ENCODE assay signal across 32 cellular contexts in the genomic region with DNA sequence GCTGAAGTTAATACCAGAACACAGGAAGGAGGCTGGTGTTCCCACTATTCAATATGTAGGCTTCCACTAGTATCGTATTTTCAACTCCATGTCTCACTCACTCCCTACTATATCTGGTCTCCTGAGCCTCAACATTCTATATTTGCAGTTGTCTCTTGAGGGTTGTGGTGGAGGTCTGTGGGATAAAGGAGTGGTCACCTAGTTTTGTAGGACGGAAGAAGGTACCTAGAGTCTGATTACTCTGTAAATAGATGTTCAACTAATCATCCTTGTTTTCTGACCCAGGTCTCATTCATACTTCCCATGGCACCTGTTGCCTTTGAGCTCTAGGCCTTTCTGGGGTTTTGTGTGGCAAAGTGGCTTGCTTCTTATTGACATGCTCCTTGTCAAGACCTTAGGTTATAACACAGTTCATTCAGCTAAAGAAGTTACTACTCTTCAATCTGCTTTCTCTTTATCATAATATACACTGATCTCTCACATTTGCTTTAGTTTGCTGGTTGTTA. TPM values are rescaled to one million over a fixed set of nuclear protein-coding genes. Genes with fewer than 3 reads are reported as not detected.
"Had no signal": no experiment of that assay in that cellular context is flagged by ENCODE, and none has a peak within 500 bp of the region (broad histone marks: within the 10 kb centered on the region; RNA-seq: fewer than 3 reads in every experiment).

No MANE protein-coding gene starts in this region.

- H3K27ac ChIP-seq: ascending aorta, breast epithelium, colonic mucosa, foreskin keratinocyte, gastrocnemius medialis, heart right ventricle had no signal

- ATAC-seq: activated CD4-positive, alpha-beta T cell treated with anti-CD3 and anti-CD28 coated beads for 36 hours; activated CD8-positive, alpha-beta memory T cell treated with anti-CD3 and anti-CD28 coated beads, Interleukin-2, amount 10 ng/mL, durations not matched to agents 7 days and 5 days; activated CD8-positive, alpha-beta T cell treated with anti-CD3 and anti-CD28 coated beads, Interleukin-2, amount 10 ng/mL, durations not matched to agents 7 days and 5 days; activated naive CD4-positive, alpha-beta T cell treated with anti-CD3 and anti-CD28 coated beads, Interleukin-2, amount 50 U/mL, for 72 hours; activated T-cell treated with anti-CD3 and anti-CD28 coated beads, Interleukin-2, amount 50 U/mL, for 72 hours; esophagus mucosa; foreskin keratinocyte; gastrocnemius medialis; heart right ventricle had no signal

- H3K4me3 Mint-ChIP-seq: activated CD4-positive, alpha-beta memory T cell treated with anti-CD3 and anti-CD28 coated beads for 36 hours; activated CD4-positive, alpha-beta T cell treated with anti-CD3 and anti-CD28 coated beads for 36 hours; activated CD4-positive, alpha-beta T cell treated with anti-CD3 and anti-CD28 coated beads, Interleukin-2, amount 10 ng/mL, durations not matched to agents 24 days and 14 days; activated CD8-positive, alpha-beta memory T cell treated with anti-CD3 and anti-CD28 coated beads, Interleukin-2, amount 10 ng/mL, durations not matched to agents 7 days and 5 days; activated CD8-positive, alpha-beta T cell treated with anti-CD3 and anti-CD28 coated beads, Interleukin-2, amount 10 ng/mL, durations not matched to agents 7 days and 5 days; activated naive CD4-positive, alpha-beta T cell treated with anti-CD3 and anti-CD28 coated beads, Interleukin-2, amount 10 ng/mL, durations not matched to agents 7 days and 5 days; activated naive CD8-positive, alpha-beta T cell treated with anti-CD3 and anti-CD28 coated beads, Interleukin-2, amount 10 ng/mL, durations not matched to agents 7 days and 5 days; activated T-cell treated with anti-CD3 and anti-CD28 coated beads, Interleukin-2, amount 50 U/mL, for 72 hours; brain had no signal

- H3K27me3 ChIP-seq: ascending aorta, breast epithelium, colonic mucosa, foreskin keratinocyte, gastrocnemius medialis, heart right ventricle had no signal

- DNase-seq: activated CD4-positive, alpha-beta memory T cell treated with anti-CD3 and anti-CD28 coated beads for 36 hours; activated CD4-positive, alpha-beta T cell treated with anti-CD3 and anti-CD28 coated beads for 36 hours; activated CD4-positive, alpha-beta T cell treated with anti-CD3 and anti-CD28 coated beads, Interleukin-2, amount 10 ng/mL, durations not matched to agents 24 days and 14 days; activated CD4-positive, CD25-positive, alpha-beta regulatory T cell; activated CD4-positive, CD25-positive, alpha-beta regulatory T cell treated with anti-CD3 and anti-CD28 coated beads, Interleukin-2, amount 50 U/mL, for 72 hours; activated CD8-positive, alpha-beta memory T cell treated with anti-CD3 and anti-CD28 coated beads, Interleukin-2, amount 10 ng/mL, durations not matched to agents 7 days and 5 days; activated CD8-positive, alpha-beta memory T cell treated with anti-CD3 and anti-CD28 coated beads, Interleukin-2, amount 50 U/mL, for 4 hours; activated CD8-positive, alpha-beta T cell treated with anti-CD3 and anti-CD28 coated beads, Interleukin-2, amount 10 ng/mL, durations not matched to agents 7 days and 5 days; activated gamma-delta T cell; activated naive CD4-positive, alpha-beta T cell; activated naive CD4-positive, alpha-beta T cell treated with anti-CD3 and anti-CD28 coated beads, Interleukin-2, amount 10 ng/mL, durations not matched to agents 7 days and 5 days; activated naive CD8-positive, alpha-beta T cell treated with anti-CD3 and anti-CD28 coated beads, Interleukin-2, amount 10 ng/mL, durations not matched to agents 7 days and 5 days; activated T-cell treated with anti-CD3 and anti-CD28 coated beads, Interleukin-2, amount 50 U/mL, for 1 hour; activated T-cell treated with anti-CD3 and anti-CD28 coated beads, Interleukin-2, amount 50 U/mL, for 72 hours; cerebellar nuclear complex; colonic mucosa; effector CD8-positive, alpha-beta T cell; foreskin keratinocyte; gastrocnemius medialis; heart right ventricle; SW 1271; T-helper 1 cell; T-helper 2 cell had no signal

- H3K36me3 ChIP-seq: breast epithelium, colonic mucosa, gastrocnemius medialis had no signal

- H3K27me3 Mint-ChIP-seq: activated CD4-positive, alpha-beta memory T cell treated with anti-CD3 and anti-CD28 coated beads for 36 hours; activated CD4-positive, alpha-beta T cell treated with anti-CD3 and anti-CD28 coated beads for 36 hours; activated CD4-positive, alpha-beta T cell treated with anti-CD3 and anti-CD28 coated beads, Interleukin-2, amount 10 ng/mL, durations not matched to agents 24 days and 14 days; activated CD8-positive, alpha-beta memory T cell treated with anti-CD3 and anti-CD28 coated beads, Interleukin-2, amount 10 ng/mL, durations not matched to agents 7 days and 5 days; activated naive CD4-positive, alpha-beta T cell treated with anti-CD3 and anti-CD28 coated beads, Interleukin-2, amount 10 ng/mL, durations not matched to agents 7 days and 5 days; activated naive CD8-positive, alpha-beta T cell treated with anti-CD3 and anti-CD28 coated beads, Interleukin-2, amount 10 ng/mL, durations not matched to agents 7 days and 5 days; brain had no signal

- H3K9me3 Mint-ChIP-seq: activated CD4-positive, alpha-beta T cell treated with anti-CD3 and anti-CD28 coated beads, Interleukin-2, amount 10 ng/mL, durations not matched to agents 24 days and 14 days; activated naive CD4-positive, alpha-beta T cell treated with anti-CD3 and anti-CD28 coated beads, Interleukin-2, amount 10 ng/mL, durations not matched to agents 7 days and 5 days; activated naive CD4-positive, alpha-beta T cell treated with anti-CD3 and anti-CD28 coated beads, Interleukin-2, amount 50 U/mL, for 72 hours; activated naive CD8-positive, alpha-beta T cell treated with anti-CD3 and anti-CD28 coated beads, Interleukin-2, amount 10 ng/mL, durations not matched to agents 7 days and 5 days; activated T-cell treated with anti-CD3 and anti-CD28 coated beads, Interleukin-2, amount 50 U/mL, for 72 hours had no signal

- H3K4me3 ChIP-seq: ascending aorta, breast epithelium, colonic mucosa, gastrocnemius medialis, heart right ventricle had no signal

- H3K9me3 ChIP-seq: ascending aorta, breast epithelium, colonic mucosa, gastrocnemius medialis had no signal

- H3K27ac Mint-ChIP-seq: activated CD4-positive, alpha-beta memory T cell treated with anti-CD3 and anti-CD28 coated beads for 36 hours; activated CD4-positive, alpha-beta T cell treated with anti-CD3 and anti-CD28 coated beads for 36 hours; activated CD4-positive, alpha-beta T cell treated with anti-CD3 and anti-CD28 coated beads, Interleukin-2, amount 10 ng/mL, durations not matched to agents 24 days and 14 days; activated CD8-positive, alpha-beta T cell treated with anti-CD3 and anti-CD28 coated beads, Interleukin-2, amount 10 ng/mL, durations not matched to agents 7 days and 5 days; activated naive CD4-positive, alpha-beta T cell treated with anti-CD3 and anti-CD28 coated beads, Interleukin-2, amount 10 ng/mL, durations not matched to agents 7 days and 5 days; activated naive CD8-positive, alpha-beta T cell treated with anti-CD3 and anti-CD28 coated beads, Interleukin-2, amount 10 ng/mL, durations not matched to agents 7 days and 5 days; activated T-cell treated with anti-CD3 and anti-CD28 coated beads, Interleukin-2, amount 50 U/mL, for 72 hours; brain had no signal

- H3K4me1 Mint-ChIP-seq: activated naive CD4-positive, alpha-beta T cell treated with anti-CD3 and anti-CD28 coated beads, Interleukin-2, amount 10 ng/mL, durations not matched to agents 7 days and 5 days had no signal

- H3K4me1 ChIP-seq: ascending aorta, breast epithelium, colonic mucosa, foreskin keratinocyte, gastrocnemius medialis, heart right ventricle had no signal

RNA-seq across cellular contexts. Expression of a gene that starts 18.1 kb away (rescaled TPM):
- total RNA-seq: ascending aorta had no signal

RNA-seq across cellular contexts. Expression of a gene that starts 33.4 kb away (rescaled TPM):
- total RNA-seq: activated CD4-positive, alpha-beta memory T cell treated with anti-CD3 and anti-CD28 coated beads for 36 hours; activated CD4-positive, alpha-beta T cell treated with anti-CD3 and anti-CD28 coated beads for 36 hours; activated CD4-positive, alpha-beta T cell treated with anti-CD3 and anti-CD28 coated beads, Interleukin-2, amount 10 ng/mL, durations not matched to agents 24 days and 14 days; activated CD8-positive, alpha-beta memory T cell treated with anti-CD3 and anti-CD28 coated beads for 36 hours; activated CD8-positive, alpha-beta memory T cell treated with anti-CD3 and anti-CD28 coated beads, Interleukin-2, amount 10 ng/mL, durations not matched to agents 7 days and 5 days; activated CD8-positive, alpha-beta T cell treated with anti-CD3 and anti-CD28 coated beads, Interleukin-2, amount 10 ng/mL, durations not matched to agents 7 days and 5 days; activated naive CD4-positive, alpha-beta T cell treated with anti-CD3 and anti-CD28 coated beads, Interleukin-2, amount 50 U/mL, for 72 hours; activated naive CD8-positive, alpha-beta T cell treated with anti-CD3 and anti-CD28 coated beads, Interleukin-2, amount 10 ng/mL, durations not matched to agents 7 days and 5 days; activated T-cell treated with anti-CD3 and anti-CD28 coated beads, Interleukin-2, amount 50 U/mL, for 72 hours; ascending aorta; cardiac septum; dermis microvascular lymphatic vessel endothelial cell; epithelial cell of proximal tubule; esophagus mucosa; foreskin keratinocyte; gastrocnemius medialis; heart right ventricle had no signal
- polyA plus RNA-seq: foreskin keratinocyte, heart right ventricle had no signal
